In the genomic region with DNA sequence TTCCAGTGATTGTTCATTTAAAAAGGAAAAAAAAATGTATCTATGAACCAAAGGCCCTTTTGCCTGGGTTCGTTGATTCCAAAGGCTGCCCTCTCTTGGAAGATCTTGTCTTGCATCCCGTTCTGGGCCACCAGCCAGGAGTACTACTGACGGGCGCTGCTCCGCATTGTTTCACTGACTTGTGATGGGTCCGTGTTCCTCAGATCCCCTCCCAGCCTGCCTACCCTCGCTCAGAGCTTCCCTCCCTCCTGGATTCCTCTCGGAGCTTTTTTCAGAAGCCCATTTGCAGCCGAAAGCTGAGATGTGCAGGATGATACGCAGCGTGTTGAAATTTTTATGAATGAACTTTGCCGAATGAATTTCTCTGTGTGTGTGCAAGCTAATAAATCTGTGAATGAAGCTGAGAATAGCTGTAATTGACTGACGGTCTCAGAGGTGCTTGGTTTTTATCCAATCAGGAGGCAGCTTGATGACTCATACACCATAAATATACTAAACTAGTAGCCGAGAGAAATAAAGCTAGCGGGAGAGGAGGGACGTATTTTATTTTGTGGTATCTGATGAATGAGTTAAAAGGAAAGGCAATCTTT, we compare ENCODE assay signal across 1 cellular context.
TF ChIP-seq lines count a peak whose summit lies in the region.

A gene with protein sequence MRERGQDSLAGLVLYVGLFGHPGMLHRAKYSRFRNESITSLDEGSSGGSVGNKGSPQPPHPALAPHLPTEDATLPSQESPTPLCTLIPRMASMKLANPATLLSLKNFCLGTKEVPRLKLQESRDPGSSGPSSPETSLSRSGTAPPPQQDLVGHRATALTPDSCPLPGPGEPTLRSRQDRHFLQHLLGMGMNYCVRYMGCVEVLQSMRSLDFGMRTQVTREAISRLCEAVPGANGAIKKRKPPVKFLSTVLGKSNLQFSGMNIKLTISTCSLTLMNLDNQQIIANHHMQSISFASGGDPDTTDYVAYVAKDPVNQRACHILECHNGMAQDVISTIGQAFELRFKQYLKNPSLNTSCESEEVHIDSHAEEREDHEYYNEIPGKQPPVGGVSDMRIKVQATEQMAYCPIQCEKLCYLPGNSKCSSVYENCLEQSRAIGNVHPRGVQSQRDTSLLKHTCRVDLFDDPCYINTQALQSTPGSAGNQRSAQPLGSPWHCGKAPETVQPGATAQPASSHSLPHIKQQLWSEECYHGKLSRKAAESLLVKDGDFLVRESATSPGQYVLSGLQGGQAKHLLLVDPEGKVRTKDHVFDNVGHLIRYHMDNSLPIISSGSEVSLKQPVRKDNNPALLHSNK (minus strand): TSS at position 396 of the 590 bp plus-strand sequence. CDS start 904 bp downstream, outside the sequence.

TF ChIP-seq in IMR-90, 13 proteins besides CTCF, POLR2A, EP300 and RAD21:
- TF ChIP-seq NFE2L2 (IDR thresholded peaks at IDR 0.05; ENCODE audit: low read depth, low read length) (no peak), RFX5 (IDR thresholded peaks at IDR 0.05; ENCODE audit: low read depth, low read length) (no peak), MXI1 (IDR thresholded peaks at IDR 0.05; ENCODE audit: borderline replicate concordance, low read depth, low read length) (no peak), RCOR1 (IDR thresholded peaks at IDR 0.05; ENCODE audit: insufficient replicate concordance, low read length) (no peak), FOS (IDR thresholded peaks at IDR 0.05; ENCODE audit: low read depth, low read length) (peak; percentile 92), MAZ (IDR thresholded peaks at IDR 0.05; ENCODE audit: borderline replicate concordance, low read depth, low read length) (no peak), CHD1 (IDR thresholded peaks at IDR 0.05; ENCODE audit: low read depth, low read length) (no peak), BHLHE40 (IDR thresholded peaks at IDR 0.05; ENCODE audit: low read depth, low read length) (peak; percentile 36; the same call in 1 of the 2 replicates), CEBPB (IDR thresholded peaks at IDR 0.05; ENCODE audit: low read depth, low read length) (no peak), SMC3 (IDR thresholded peaks at IDR 0.05; ENCODE audit: low read depth, low read length) (peak; percentile 33; the same call in 1 of the 2 replicates), MAFK (IDR thresholded peaks at IDR 0.05; ENCODE audit: low read depth, low read length) (no peak)
- TF ChIP-seq, protein P1, sequence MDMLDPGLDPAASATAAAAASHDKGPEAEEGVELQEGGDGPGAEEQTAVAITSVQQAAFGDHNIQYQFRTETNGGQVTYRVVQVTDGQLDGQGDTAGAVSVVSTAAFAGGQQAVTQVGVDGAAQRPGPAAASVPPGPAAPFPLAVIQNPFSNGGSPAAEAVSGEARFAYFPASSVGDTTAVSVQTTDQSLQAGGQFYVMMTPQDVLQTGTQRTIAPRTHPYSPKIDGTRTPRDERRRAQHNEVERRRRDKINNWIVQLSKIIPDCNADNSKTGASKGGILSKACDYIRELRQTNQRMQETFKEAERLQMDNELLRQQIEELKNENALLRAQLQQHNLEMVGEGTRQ (IDR thresholded peaks at IDR 0.05; ENCODE audit: low read depth, low read length) = no peak
- TF ChIP-seq, protein P2, sequence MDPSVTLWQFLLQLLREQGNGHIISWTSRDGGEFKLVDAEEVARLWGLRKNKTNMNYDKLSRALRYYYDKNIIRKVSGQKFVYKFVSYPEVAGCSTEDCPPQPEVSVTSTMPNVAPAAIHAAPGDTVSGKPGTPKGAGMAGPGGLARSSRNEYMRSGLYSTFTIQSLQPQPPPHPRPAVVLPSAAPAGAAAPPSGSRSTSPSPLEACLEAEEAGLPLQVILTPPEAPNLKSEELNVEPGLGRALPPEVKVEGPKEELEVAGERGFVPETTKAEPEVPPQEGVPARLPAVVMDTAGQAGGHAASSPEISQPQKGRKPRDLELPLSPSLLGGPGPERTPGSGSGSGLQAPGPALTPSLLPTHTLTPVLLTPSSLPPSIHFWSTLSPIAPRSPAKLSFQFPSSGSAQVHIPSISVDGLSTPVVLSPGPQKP (IDR thresholded peaks at IDR 0.05; ENCODE audit: borderline replicate concordance, low read depth, low read length) = no peak
